9 cellular contexts compared by ENCODE assay signal in the genomic region with DNA sequence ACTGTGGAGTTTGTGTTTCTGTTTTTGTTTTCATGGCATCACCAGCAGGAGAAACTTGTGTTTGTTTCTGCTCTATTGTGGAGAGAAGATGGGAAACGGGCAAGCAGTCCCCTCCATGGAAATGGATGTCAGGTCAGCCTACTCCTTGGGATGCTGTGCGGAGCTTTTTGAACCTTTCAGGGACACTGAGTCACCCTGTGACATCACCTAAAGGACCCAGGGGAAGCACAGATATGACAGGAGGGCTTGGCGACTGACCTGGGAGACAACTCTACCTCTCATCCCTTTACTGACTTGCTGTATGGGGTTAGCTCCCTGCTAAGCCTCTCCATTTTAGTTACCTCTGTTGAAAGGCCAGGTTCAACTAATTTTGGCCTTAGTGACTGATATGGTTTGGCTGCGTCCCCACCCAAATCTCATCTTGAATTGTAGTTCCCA.
DNase-seq lines count a peak whose midpoint lies in the region; ATAC-seq lines count a peak whose summit lies in the region.
"Had no signal": no experiment of that assay in that cellular context is flagged by ENCODE, and none has a peak within 500 bp of the region (broad histone marks: within the 10 kb centered on the region; RNA-seq: fewer than 3 reads in every experiment).

No MANE protein-coding gene starts in this region.

- peaks cover 17% of the 10 kb centered on the region for H3K36me3 Mint-ChIP-seq in activated CD4-positive, alpha-beta T cell treated with anti-CD3 and anti-CD28 coated beads, Interleukin-2, amount 10 ng/mL, durations not matched to agents 24 days and 14 days (ENCODE audit: low read depth)
- peaks cover 4% of the 10 kb centered on the region for H3K36me3 Mint-ChIP-seq in activated CD8-positive, alpha-beta T cell treated with anti-CD3 and anti-CD28 coated beads, Interleukin-2, amount 10 ng/mL, durations not matched to agents 7 days and 5 days (ENCODE audit: low read depth)
- peaks cover 10% of the 10 kb centered on the region for H3K36me3 Mint-ChIP-seq in natural killer cell treated with Interleukin-12 subunit alpha and Interleukin-12 subunit beta and Interleukin-15 and Interleukin-18, amount 100 ng/mL, for 72 hours
- H3K36me3 Mint-ChIP-seq: CD8-positive, alpha-beta T cell had no signal

- POLR2A ChIA-PET in activated CD8-positive, alpha-beta T cell treated with anti-CD3 and anti-CD28 coated beads, Interleukin-2, amount 10 ng/mL, durations not matched to agents 7 days and 5 days (lab: Charles Lee) = interaction anchor here (0.7 kb wide), 1 partner anchor 176 kb away, joined by 3 read pairs; no protein-coding TSS in a partner anchor

- H3K9me3 Mint-ChIP-seq in activated CD4-positive, alpha-beta T cell treated with anti-CD3 and anti-CD28 coated beads, Interleukin-2, amount 10 ng/mL, durations not matched to agents 24 days and 14 days = peaks cover 43% of the 10 kb centered on the region
- H3K9me3 Mint-ChIP-seq in activated CD8-positive, alpha-beta T cell treated with anti-CD3 and anti-CD28 coated beads, Interleukin-2, amount 10 ng/mL, durations not matched to agents 7 days and 5 days (ENCODE audit: insufficient read depth) = peaks cover 3% of the 10 kb centered on the region
- H3K9me3 Mint-ChIP-seq in natural killer cell treated with Interleukin-12 subunit alpha and Interleukin-12 subunit beta and Interleukin-15 and Interleukin-18, amount 100 ng/mL, for 72 hours = peaks cover 17% of the 10 kb centered on the region

- H3K27ac Mint-ChIP-seq in activated CD4-positive, alpha-beta T cell treated with anti-CD3 and anti-CD28 coated beads, Interleukin-2, amount 10 ng/mL, durations not matched to agents 24 days and 14 days = peak overlapping the region; percentile 96
- H3K27ac Mint-ChIP-seq in activated CD8-positive, alpha-beta T cell treated with anti-CD3 and anti-CD28 coated beads, Interleukin-2, amount 10 ng/mL, durations not matched to agents 7 days and 5 days = peak overlapping the region; percentile 94
- H3K27ac Mint-ChIP-seq in natural killer cell treated with Interleukin-12 subunit alpha and Interleukin-12 subunit beta and Interleukin-15 and Interleukin-18, amount 100 ng/mL, for 72 hours = peak overlapping the region in 1 of 2 donors; percentile 86
- H3K27ac Mint-ChIP-seq: CD8-positive, alpha-beta T cell had no signal

- ATAC-seq in HG02610 (IDR thresholded peaks at IDR 0.05; ENCODE audit: unreplicated experiment) = peak; percentile 11
- no peak for ATAC-seq in activated CD8-positive, alpha-beta T cell treated with anti-CD3 and anti-CD28 coated beads, Interleukin-2, amount 10 ng/mL, durations not matched to agents 7 days and 5 days
- no peak for ATAC-seq in natural killer cell treated with Interleukin-12 subunit alpha and Interleukin-12 subunit beta and Interleukin-15 and Interleukin-18, amount 100 ng/mL, for 72 hours
- no peak for ATAC-seq in GM19324 (IDR thresholded peaks at IDR 0.05; ENCODE audit: low FRiP score, unreplicated experiment)
- ATAC-seq: CD8-positive, alpha-beta T cell had no signal

- peak overlapping the region; percentile 63 for H3K4me3 Mint-ChIP-seq in activated CD4-positive, alpha-beta T cell treated with anti-CD3 and anti-CD28 coated beads, Interleukin-2, amount 10 ng/mL, durations not matched to agents 24 days and 14 days
- H3K4me3 Mint-ChIP-seq in activated CD8-positive, alpha-beta T cell treated with anti-CD3 and anti-CD28 coated beads, Interleukin-2, amount 10 ng/mL, durations not matched to agents 7 days and 5 days = peak overlapping the region; percentile 15
- H3K4me3 Mint-ChIP-seq in natural killer cell treated with Interleukin-12 subunit alpha and Interleukin-12 subunit beta and Interleukin-15 and Interleukin-18, amount 100 ng/mL, for 72 hours = peak overlapping the region; percentile 55
- H3K4me3 Mint-ChIP-seq: CD8-positive, alpha-beta T cell had no signal

- H3K27me3 Mint-ChIP-seq in activated CD4-positive, alpha-beta T cell treated with anti-CD3 and anti-CD28 coated beads, Interleukin-2, amount 10 ng/mL, durations not matched to agents 24 days and 14 days = no peaks in the 10 kb centered on the region
- no peaks in the 10 kb centered on the region for H3K27me3 Mint-ChIP-seq in activated CD8-positive, alpha-beta T cell treated with anti-CD3 and anti-CD28 coated beads, Interleukin-2, amount 10 ng/mL, durations not matched to agents 7 days and 5 days (ENCODE audit: low read depth)
- no peaks in the 10 kb centered on the region for H3K27me3 Mint-ChIP-seq in natural killer cell treated with Interleukin-12 subunit alpha and Interleukin-12 subunit beta and Interleukin-15 and Interleukin-18, amount 100 ng/mL, for 72 hours

- intact Hi-C loops in activated CD4-positive, alpha-beta T cell treated with anti-CD3 and anti-CD28 coated beads, Interleukin-2, amount 10 ng/mL, durations not matched to agents 24 days and 14 days (cut with micrococcal nuclease) = loop anchor here (1.0 kb wide), 1 partner anchor 75 kb away; no protein-coding TSS in a partner anchor

- CTCF ChIA-PET in activated CD8-positive, alpha-beta T cell treated with anti-CD3 and anti-CD28 coated beads, Interleukin-2, amount 10 ng/mL, durations not matched to agents 7 days and 5 days (lab: Charles Lee) = interaction anchor here (1.6 to 1.7 kb wide), 2 partner anchors 117 to 179 kb away, joined by 7 to 8 read pairs; no protein-coding TSS in a partner anchor

- peaks cover 55% of the 10 kb centered on the region for H3K4me1 Mint-ChIP-seq in activated CD4-positive, alpha-beta T cell treated with anti-CD3 and anti-CD28 coated beads, Interleukin-2, amount 10 ng/mL, durations not matched to agents 24 days and 14 days
- H3K4me1 Mint-ChIP-seq in activated CD8-positive, alpha-beta T cell treated with anti-CD3 and anti-CD28 coated beads, Interleukin-2, amount 10 ng/mL, durations not matched to agents 7 days and 5 days (ENCODE audit: low read depth) = peaks cover 40% of the 10 kb centered on the region
- H3K4me1 Mint-ChIP-seq in natural killer cell treated with Interleukin-12 subunit alpha and Interleukin-12 subunit beta and Interleukin-15 and Interleukin-18, amount 100 ng/mL, for 72 hours (ENCODE audit: low read depth in 2 of 2) = peaks cover 2 to 20% of the 10 kb centered on the region in 2 donors

- no peak for DNase-seq in activated CD4-positive, alpha-beta T cell treated with anti-CD3 and anti-CD28 coated beads, Interleukin-2, amount 10 ng/mL, durations not matched to agents 24 days and 14 days
- no peak for DNase-seq in activated CD4-positive, alpha-beta T cell treated with anti-CD3 and anti-CD28 coated beads for 1 hour
- no peak for DNase-seq in activated CD8-positive, alpha-beta T cell treated with anti-CD3 and anti-CD28 coated beads, Interleukin-2, amount 10 ng/mL, durations not matched to agents 7 days and 5 days
- no peak for DNase-seq in natural killer cell treated with Interleukin-12 subunit alpha and Interleukin-12 subunit beta and Interleukin-15 and Interleukin-18, amount 100 ng/mL, for 72 hours (ENCODE audit: low spot score)
- DNase-seq in kidney glomerular epithelial cell (lab: John Stamatoyannopoulos, UW) (no peak), SIG-M5 (lab: John Stamatoyannopoulos, UW) (no peak)
